Comparison of ENCODE assay signal across 8 cellular contexts in the genomic region with DNA sequence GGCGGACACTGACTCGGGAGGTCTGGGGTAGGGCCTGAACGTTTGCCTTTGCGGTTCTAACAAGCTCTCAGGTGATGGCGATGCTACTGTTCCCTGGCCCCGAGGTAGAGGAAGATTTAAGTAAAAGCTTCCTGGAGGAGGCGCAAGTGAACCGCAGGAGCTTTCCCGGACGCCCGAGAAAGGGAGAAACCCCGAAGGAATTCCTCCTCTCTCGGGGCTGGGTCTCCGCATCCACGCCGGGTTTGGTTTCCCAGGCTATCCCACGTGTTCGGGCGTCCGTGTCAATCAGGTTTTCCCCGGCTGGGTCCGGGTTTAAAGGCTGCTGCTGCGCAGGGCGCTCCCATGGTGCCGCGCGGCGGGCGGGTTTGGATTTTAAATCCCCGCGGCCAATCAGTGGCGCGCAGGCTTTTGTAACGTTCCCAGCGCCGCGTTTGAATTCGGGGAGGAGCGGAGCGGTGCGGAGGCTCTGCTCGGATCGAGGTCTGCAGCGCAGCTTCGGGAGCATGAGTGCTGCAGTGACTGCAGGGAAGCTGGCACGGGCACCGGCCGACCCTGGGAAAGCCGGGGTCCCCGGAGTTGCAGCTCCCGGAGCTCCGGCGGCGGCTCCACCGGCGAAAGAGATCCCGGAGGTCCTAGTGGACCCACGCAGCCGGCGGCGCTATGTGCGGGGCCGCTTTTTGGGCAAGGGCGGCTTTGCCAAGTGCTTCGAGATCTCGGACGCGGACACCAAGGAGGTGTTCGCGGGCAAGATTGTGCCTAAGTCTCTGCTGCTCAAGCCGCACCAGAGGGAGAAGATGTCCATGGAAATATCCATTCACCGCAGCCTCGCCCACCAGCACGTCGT. TPM values are rescaled to one million over a fixed set of nuclear protein-coding genes. Genes with fewer than 3 reads are reported as not detected.
DNase-seq lines count a peak whose midpoint lies in the region; ATAC-seq, FAIRE-seq and TF ChIP-seq lines count a peak whose summit lies in the region.

A gene (plus strand): TSS at position 460 of the 844 bp plus-strand sequence. CDS start 44 bp downstream, at position 504.

- H3K9me3 Mint-ChIP-seq in WTC11, result no peaks in the 10 kb centered on the region

- peak within 1 kb of the TSS; percentile 84 for H3K27ac Mint-ChIP-seq in WTC11

- no peak for TF ChIP-seq EP300 in A549 (IDR thresholded peaks at IDR 0.05)

- CTCF ChIA-PET in A549 (lab: Yijun Ruan, JAX), result interaction anchor here (0.6 to 4.3 kb wide), 17 partner anchors 9 to 826 kb away, joined by 3 to 27 read pairs (median 3); no protein-coding TSS in a partner anchor
- CTCF ChIA-PET in WTC11 (lab: Charles Lee), result interaction anchor here (0.5 to 3.3 kb wide), 17 partner anchors 13 to 574 kb away, joined by 3 to 23 read pairs (median 5); a partner anchor contains a TSS

- peak; percentile 42 for TF ChIP-seq CTCF in A549 (IDR thresholded peaks at IDR 0.05)
- TF ChIP-seq CTCF in WTC11 (IDR thresholded peaks at IDR 0.05), result no peak
- peak; percentile 38 for TF ChIP-seq CTCF in cardiac fibroblast (IDR thresholded peaks at IDR 0.05; ENCODE audit: low read depth, low read length)

- peaks cover 36% of the 10 kb centered on the region for H3K36me3 Mint-ChIP-seq in WTC11

- 5% methylated on average over 30 of the region's 75 CpGs for WGBS in A549 (ENCODE audit: missing lambda C conversion rate)

- H3K4me2 ChIP-seq in A549, result peak within 1 kb of the TSS; percentile 90

- peaks cover 27% of the 10 kb centered on the region for H3K4me1 ChIP-seq in A549

- no peaks in the 10 kb centered on the region for H3K27me3 Mint-ChIP-seq in WTC11 (ENCODE audit: low read depth)

- FAIRE-seq in A549 (lab: Jason Lieb, UNC), result no peak

- ATAC-seq in A549 (peak; percentile 94 to 97), GM18519 (IDR thresholded peaks at IDR 0.05; ENCODE audit: low FRiP score, unreplicated experiment) (peak; percentile 55), HG03097 (IDR thresholded peaks at IDR 0.05; ENCODE audit: low FRiP score, unreplicated experiment) (peak; percentile 77), WTC11 (peak; percentile 92)

- peak within 1 kb of the TSS; percentile 97 for H3K4me3 Mint-ChIP-seq in WTC11

- TF ChIP-seq POLR2A in A549 (IDR thresholded peaks at IDR 0.05; ENCODE audit: low read length), result peak; percentile 33; the same call in 1 of the 2 replicates

- peaks cover 20% of the 10 kb centered on the region for H3K4me1 Mint-ChIP-seq in WTC11

- peak within 1 kb of the TSS; percentile 80 to 91 for H3K27ac ChIP-seq in A549

- H3K4me3 ChIP-seq in A549 (peak within 1 kb of the TSS; percentile 78), cardiac fibroblast (replicated peaks in 1 of 2; ENCODE audit: low read depth in 2 of 2, low read length in 2 of 2) (peak within 1 kb of the TSS; percentile 65 to 73)

- DNase-seq in A549 (ENCODE audit: low read depth in 1 of 2, low spot score in 1 of 2) (peak; percentile 88 to 96), NCI-H2196 treated with DMSO at 0.1 percent for 48 hours (lab: John Stamatoyannopoulos, UW; ENCODE audit: unreplicated experiment) (peak; percentile 75), WTC11 (ENCODE audit: low spot score) (peak; percentile 89), cardiac fibroblast (ENCODE audit: low read depth in 2 of 2) (peak; percentile 80 to 87), iris pigment epithelial cell (ENCODE audit: low read depth) (peak; percentile 91)
- DNase-seq in stimulated activated CD4-positive, alpha-beta T cell treated with anti-CD3 and anti-CD28 coated beads, Interleukin-15, amount 100 ng/mL, for 1 hour (ENCODE audit: low read depth in 1 of 2, low spot score in 1 of 2), result peak; percentile 32 to 69

- POLR2A ChIA-PET in A549 (lab: Yijun Ruan, JAX) (interaction anchor here (0.8 kb wide), 1 partner anchor 51 kb away, joined by 3 read pairs; no protein-coding TSS in a partner anchor), WTC11 (lab: Charles Lee) (interaction anchor here (1.6 to 3.6 kb wide), 3 partner anchors 12 to 37 kb away, joined by 10 to 30 read pairs (median 11); a partner anchor contains a TSS)

- TF ChIP-seq RAD21 in A549 (conservative IDR thresholded peaks at IDR 0.05 in 1 of 2, IDR thresholded peaks at IDR 0.05 in 1 of 2), result peak; percentile 39 to 55

- no peaks in the 10 kb centered on the region for H3K9me3 ChIP-seq in A549

TF ChIP-seq in A549, 52 proteins besides CTCF, POLR2A, EP300 and RAD21 (continues in another document):
- TF ChIP-seq HOXB13 (CRISPR knock-in tag; IDR thresholded peaks at IDR 0.05; ENCODE audit: low read depth), result no peak
- no peak for TF ChIP-seq ZFP36 (IDR thresholded peaks at IDR 0.05; ENCODE audit: borderline replicate concordance, partially characterized antibody)
- peak; percentile 77; the same call in 1 of the 2 replicates for TF ChIP-seq MYC (IDR thresholded peaks at IDR 0.05; ENCODE audit: borderline replicate concordance, low read length)
- TF ChIP-seq JUN (IDR thresholded peaks at IDR 0.05), result peak in 1 of 2 experiments; percentile 66; a peak in 2 of 5 replicates
- TF ChIP-seq HOXA7 (CRISPR knock-in tag; IDR thresholded peaks at IDR 0.05), result no peak
- TF ChIP-seq NPAS2 (CRISPR knock-in tag; IDR thresholded peaks at IDR 0.05; ENCODE audit: borderline replicate concordance), result no peak
- TF ChIP-seq JUNB (IDR thresholded peaks at IDR 0.05), result no peak
- TF ChIP-seq CBX8 (IDR thresholded peaks at IDR 0.05), result no peak
- TF ChIP-seq, protein P1, sequence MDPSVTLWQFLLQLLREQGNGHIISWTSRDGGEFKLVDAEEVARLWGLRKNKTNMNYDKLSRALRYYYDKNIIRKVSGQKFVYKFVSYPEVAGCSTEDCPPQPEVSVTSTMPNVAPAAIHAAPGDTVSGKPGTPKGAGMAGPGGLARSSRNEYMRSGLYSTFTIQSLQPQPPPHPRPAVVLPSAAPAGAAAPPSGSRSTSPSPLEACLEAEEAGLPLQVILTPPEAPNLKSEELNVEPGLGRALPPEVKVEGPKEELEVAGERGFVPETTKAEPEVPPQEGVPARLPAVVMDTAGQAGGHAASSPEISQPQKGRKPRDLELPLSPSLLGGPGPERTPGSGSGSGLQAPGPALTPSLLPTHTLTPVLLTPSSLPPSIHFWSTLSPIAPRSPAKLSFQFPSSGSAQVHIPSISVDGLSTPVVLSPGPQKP (IDR thresholded peaks at IDR 0.05; ENCODE audit: low read depth, low read length), result no peak
- no peak for TF ChIP-seq PHF8 (IDR thresholded peaks at IDR 0.05; ENCODE audit: borderline replicate concordance, low read depth)

TF ChIP-seq in WTC11, 78 proteins besides CTCF, POLR2A, EP300 and RAD21 (continues in another document):
- TF ChIP-seq, protein P2, sequence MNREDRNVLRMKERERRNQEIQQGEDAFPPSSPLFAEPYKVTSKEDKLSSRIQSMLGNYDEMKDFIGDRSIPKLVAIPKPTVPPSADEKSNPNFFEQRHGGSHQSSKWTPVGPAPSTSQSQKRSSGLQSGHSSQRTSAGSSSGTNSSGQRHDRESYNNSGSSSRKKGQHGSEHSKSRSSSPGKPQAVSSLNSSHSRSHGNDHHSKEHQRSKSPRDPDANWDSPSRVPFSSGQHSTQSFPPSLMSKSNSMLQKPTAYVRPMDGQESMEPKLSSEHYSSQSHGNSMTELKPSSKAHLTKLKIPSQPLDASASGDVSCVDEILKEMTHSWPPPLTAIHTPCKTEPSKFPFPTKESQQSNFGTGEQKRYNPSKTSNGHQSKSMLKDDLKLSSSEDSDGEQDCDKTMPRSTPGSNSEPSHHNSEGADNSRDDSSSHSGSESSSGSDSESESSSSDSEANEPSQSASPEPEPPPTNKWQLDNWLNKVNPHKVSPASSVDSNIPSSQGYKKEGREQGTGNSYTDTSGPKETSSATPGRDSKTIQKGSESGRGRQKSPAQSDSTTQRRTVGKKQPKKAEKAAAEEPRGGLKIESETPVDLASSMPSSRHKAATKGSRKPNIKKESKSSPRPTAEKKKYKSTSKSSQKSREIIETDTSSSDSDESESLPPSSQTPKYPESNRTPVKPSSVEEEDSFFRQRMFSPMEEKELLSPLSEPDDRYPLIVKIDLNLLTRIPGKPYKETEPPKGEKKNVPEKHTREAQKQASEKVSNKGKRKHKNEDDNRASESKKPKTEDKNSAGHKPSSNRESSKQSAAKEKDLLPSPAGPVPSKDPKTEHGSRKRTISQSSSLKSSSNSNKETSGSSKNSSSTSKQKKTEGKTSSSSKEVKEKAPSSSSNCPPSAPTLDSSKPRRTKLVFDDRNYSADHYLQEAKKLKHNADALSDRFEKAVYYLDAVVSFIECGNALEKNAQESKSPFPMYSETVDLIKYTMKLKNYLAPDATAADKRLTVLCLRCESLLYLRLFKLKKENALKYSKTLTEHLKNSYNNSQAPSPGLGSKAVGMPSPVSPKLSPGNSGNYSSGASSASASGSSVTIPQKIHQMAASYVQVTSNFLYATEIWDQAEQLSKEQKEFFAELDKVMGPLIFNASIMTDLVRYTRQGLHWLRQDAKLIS (CRISPR knock-in tag; IDR thresholded peaks at IDR 0.05; ENCODE audit: borderline replicate concordance), result no peak
- no peak; the same call in 1 of the 2 replicates for TF ChIP-seq KAT7 (CRISPR knock-in tag; IDR thresholded peaks at IDR 0.05; ENCODE audit: borderline replicate concordance)
- no peak for TF ChIP-seq FOXJ3 (CRISPR knock-in tag; IDR thresholded peaks at IDR 0.05; ENCODE audit: borderline replicate concordance)
- TF ChIP-seq, protein P3, sequence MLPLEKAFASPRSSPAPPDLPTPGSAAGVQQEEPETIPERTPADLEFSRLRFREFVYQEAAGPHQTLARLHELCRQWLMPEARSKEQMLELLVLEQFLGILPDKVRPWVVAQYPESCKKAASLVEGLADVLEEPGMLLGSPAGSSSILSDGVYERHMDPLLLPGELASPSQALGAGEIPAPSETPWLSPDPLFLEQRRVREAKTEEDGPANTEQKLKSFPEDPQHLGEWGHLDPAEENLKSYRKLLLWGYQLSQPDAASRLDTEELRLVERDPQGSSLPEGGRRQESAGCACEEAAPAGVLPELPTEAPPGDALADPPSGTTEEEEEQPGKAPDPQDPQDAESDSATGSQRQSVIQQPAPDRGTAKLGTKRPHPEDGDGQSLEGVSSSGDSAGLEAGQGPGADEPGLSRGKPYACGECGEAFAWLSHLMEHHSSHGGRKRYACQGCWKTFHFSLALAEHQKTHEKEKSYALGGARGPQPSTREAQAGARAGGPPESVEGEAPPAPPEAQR (CRISPR knock-in tag; IDR thresholded peaks at IDR 0.05), result no peak
- TF ChIP-seq TEAD1 (CRISPR knock-in tag; IDR thresholded peaks at IDR 0.05), result peak; percentile 50; the same call in 1 of the 2 replicates
- no peak for TF ChIP-seq NR2C2 (CRISPR knock-in tag; IDR thresholded peaks at IDR 0.05)
- TF ChIP-seq NFATC4 (CRISPR knock-in tag; IDR thresholded peaks at IDR 0.05), result no peak

RNA-seq across cellular contexts. Expression of the gene that starts here (rescaled TPM):
- polyA plus RNA-seq in A549 (2011; rRNA removed) (52.8 and 71.9 TPM in 2 replicates), A549 (2017; fragmentation: RNase III; extraction: RNeasy Plus Mini Kit Qiagen cat#74134 plus additional on column Dnase treatment) (108 to 117 TPM (median 114 TPM) in 3 replicates)
- 240 and 269 TPM in 2 replicates for polyA plus RNA-seq in A549 (2012; cell fraction: cytosol; rRNA removed)
- 288 and 451 TPM in 2 replicates for polyA plus RNA-seq in A549 (2012; cell fraction: nucleus; rRNA removed)
- polyA minus RNA-seq in A549 (2011; rRNA and poly(A)+ RNA removed), result 94.1 and 110 TPM in 2 replicates
- total RNA-seq in WTC11 (2021), result 145 to 167 TPM (median 147 TPM) in 3 replicates

Comparison
In these comparisons a context has a peak if more than half of its experiments do, and no peak if none do; other contexts are left out.
1. Peak in every context shown above with its lines: DNase-seq, ATAC-seq, H3K4me3 ChIP-seq and H3K27ac ChIP-seq.